In genomic region chr15:65964792-65965433, GRCh38 we compare ENCODE assay signal across 35 cellular contexts.
"Had no signal": no experiment of that assay in that cellular context is flagged by ENCODE, and none has a peak within 500 bp of the region (broad histone marks: within the 10 kb centered on the region; RNA-seq: fewer than 3 reads in every experiment).

No MANE protein-coding gene starts in this region.

- H3K9ac ChIP-seq: SK-N-SH had no signal

- H3K4me1 ChIP-seq: Peyer's patch, SJSA1 had no signal

- H3K9me3 ChIP-seq: MG63, Peyer's patch, SJSA1, SK-N-SH had no signal

- H3K27ac ChIP-seq: brain microvascular endothelial cell, Peyer's patch, SJSA1 had no signal

- H3K4me3 Mint-ChIP-seq: activated CD4-positive, alpha-beta T cell treated with anti-CD3 and anti-CD28 coated beads for 36 hours; activated CD4-positive, alpha-beta T cell treated with anti-CD3 and anti-CD28 coated beads, Interleukin-2, amount 10 ng/mL, durations not matched to agents 7 days and 5 days; activated naive CD4-positive, alpha-beta T cell treated with anti-CD3 and anti-CD28 coated beads for 36 hours; activated T-cell treated with anti-CD3 and anti-CD28 coated beads, Interleukin-2, amount 50 U/mL, for 4 hours; activated T-helper 1 cell treated with anti-CD3 and anti-CD28 coated beads, Interleukin-12 subunit alpha, Interleukin-12 subunit beta, Interleukin-2, Interleukin-4 antibody, amounts not matched to agents 30 ng/mL and 10 ng/mL and 1 ng/mL, durations not matched to agents 14 hours and 24 hours and 36 hours; T-helper 1 cell treated with Interleukin-12 subunit alpha and Interleukin-12 subunit beta and Interleukin-4 antibody, amounts not matched to agents 30 μg/mL and 1 μg/mL, for 36 hours; T-helper 2 cell treated with Interferon-gamma antibody and Interleukin-4, amounts not matched to agents 5 μg/mL and 100 μg/mL, for 36 hours had no signal

- H3K4me3 ChIP-seq: MG63, Peyer's patch, SJSA1 had no signal

- H3K9me3 Mint-ChIP-seq: activated CD4-positive, alpha-beta T cell treated with anti-CD3 and anti-CD28 coated beads, Interleukin-2, amount 10 ng/mL, durations not matched to agents 7 days and 5 days; activated naive CD4-positive, alpha-beta T cell treated with anti-CD3 and anti-CD28 coated beads for 36 hours; activated naive CD4-positive, alpha-beta T cell treated with anti-CD3 and anti-CD28 coated beads, Interleukin-2, amount 50 U/mL, for 72 hours; activated T-cell treated with anti-CD3 and anti-CD28 coated beads, Interleukin-2, amount 50 U/mL, for 4 hours; activated T-helper 1 cell treated with anti-CD3 and anti-CD28 coated beads, Interleukin-12 subunit alpha, Interleukin-12 subunit beta, Interleukin-2, Interleukin-4 antibody, amounts not matched to agents 30 ng/mL and 10 ng/mL and 1 ng/mL, durations not matched to agents 14 hours and 24 hours and 36 hours; T-helper 1 cell treated with Interleukin-12 subunit alpha and Interleukin-12 subunit beta and Interleukin-4 antibody, amounts not matched to agents 30 μg/mL and 1 μg/mL, for 36 hours; T-helper 2 cell treated with Interferon-gamma antibody and Interleukin-4, amounts not matched to agents 5 μg/mL and 100 μg/mL, for 36 hours had no signal

- ATAC-seq: activated CD4-positive, alpha-beta T cell treated with anti-CD3 and anti-CD28 coated beads for 36 hours; activated CD4-positive, CD25-positive, alpha-beta regulatory T cell treated with anti-CD3 and anti-CD28 coated beads, Interleukin-2, amount 50 U/mL, for 24 hours; activated naive CD4-positive, alpha-beta T cell treated with anti-CD3 and anti-CD28 coated beads, Interleukin-2, amount 50 U/mL, for 72 hours; activated T-cell treated with anti-CD3 and anti-CD28 coated beads, Interleukin-2, amount 50 U/mL, for 4 hours; PC-3 had no signal

- H3K36me3 Mint-ChIP-seq: activated naive CD4-positive, alpha-beta T cell treated with anti-CD3 and anti-CD28 coated beads, Interleukin-2, amount 50 U/mL, for 72 hours had no signal

- H3K4me2 ChIP-seq: SK-N-SH had no signal

- H3K27me3 ChIP-seq: Peyer's patch had no signal

- DNase-seq: activated CD4-positive, alpha-beta T cell treated with anti-CD3 and anti-CD28 coated beads for 36 hours; activated CD4-positive, alpha-beta T cell treated with anti-CD3 and anti-CD28 coated beads, Interleukin-2, amount 10 ng/mL, durations not matched to agents 7 days and 5 days; activated CD4-positive, alpha-beta T cell treated with anti-CD3 and anti-CD28 coated beads, Interleukin-2, amount 50 U/mL, for 48 hours; activated CD8-positive, alpha-beta memory T cell treated with anti-CD3 and anti-CD28 coated beads, Interleukin-2, amount 50 U/mL, for 4 hours; activated gamma-delta T cell treated with Interleukin-2 at 50 U/mL for 16 hours; activated naive CD4-positive, alpha-beta T cell treated with anti-CD3 and anti-CD28 coated beads for 36 hours; activated T-cell treated with anti-CD3 and anti-CD28 coated beads for 4 hours; activated T-cell treated with anti-CD3 and anti-CD28 coated beads, Interleukin-2, amount 50 U/mL, for 4 hours; amniotic stem cell; aorta; brain microvascular endothelial cell; central memory CD4-positive, alpha-beta T cell; Kasumi-1; MG63; NCI-H1048; NCI-H1105 treated with DMSO at 0.1 percent for 48 hours; NCI-H1436; NCI-H1694; NCI-H1930; NCI-H2081 treated with DMSO at 0.1 percent for 48 hours; NCI-H226; NCI-H446 treated with DMSO at 0.1 percent for 48 hours; NCI-H524; PC-3; Peyer's patch; RPMI8226; SHP77 treated with DMSO at 0.1 percent for 48 hours had no signal

- H3K36me3 ChIP-seq: brain microvascular endothelial cell, MG63, Peyer's patch, SJSA1 had no signal

- H3K4me1 Mint-ChIP-seq: activated CD4-positive, alpha-beta T cell treated with anti-CD3 and anti-CD28 coated beads for 36 hours; activated CD4-positive, alpha-beta T cell treated with anti-CD3 and anti-CD28 coated beads, Interleukin-2, amount 10 ng/mL, durations not matched to agents 7 days and 5 days had no signal

- FAIRE-seq: TTC549 had no signal

- H3K27ac Mint-ChIP-seq: activated CD4-positive, alpha-beta T cell treated with anti-CD3 and anti-CD28 coated beads for 36 hours; activated CD4-positive, alpha-beta T cell treated with anti-CD3 and anti-CD28 coated beads, Interleukin-2, amount 10 ng/mL, durations not matched to agents 7 days and 5 days; activated naive CD4-positive, alpha-beta T cell treated with anti-CD3 and anti-CD28 coated beads for 36 hours; activated naive CD4-positive, alpha-beta T cell treated with anti-CD3 and anti-CD28 coated beads, Interleukin-2, amount 50 U/mL, for 72 hours; activated T-helper 1 cell treated with anti-CD3 and anti-CD28 coated beads, Interleukin-12 subunit alpha, Interleukin-12 subunit beta, Interleukin-2, Interleukin-4 antibody, amounts not matched to agents 30 ng/mL and 10 ng/mL and 1 ng/mL, durations not matched to agents 14 hours and 24 hours and 36 hours; T-helper 1 cell treated with Interleukin-12 subunit alpha and Interleukin-12 subunit beta and Interleukin-4 antibody, amounts not matched to agents 30 μg/mL and 1 μg/mL, for 36 hours; T-helper 2 cell treated with Interferon-gamma antibody and Interleukin-4, amounts not matched to agents 5 μg/mL and 100 μg/mL, for 36 hours had no signal
